15 cellular contexts compared by ENCODE assay signal in the genomic region with DNA sequence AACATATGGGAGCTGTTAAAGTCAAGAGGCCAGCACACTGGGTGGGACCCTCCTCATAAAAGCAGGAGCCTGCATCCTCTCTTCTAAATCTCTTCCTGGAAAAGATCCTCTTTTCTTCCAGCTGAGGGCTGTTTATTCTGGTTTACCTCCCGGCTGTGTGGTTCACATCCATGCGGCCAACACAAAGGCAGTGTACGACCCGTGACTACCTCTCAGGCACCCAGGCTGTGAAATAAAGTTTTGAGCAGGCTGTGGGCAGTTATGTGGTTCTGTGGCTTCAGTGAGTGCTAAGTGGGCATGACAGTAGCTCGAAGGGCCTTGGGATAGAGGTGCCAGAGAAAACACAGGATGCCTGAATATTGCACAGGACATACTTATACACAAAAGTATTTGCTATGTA.
DNase-seq lines count a peak whose midpoint lies in the region; ATAC-seq and TF ChIP-seq lines count a peak whose summit lies in the region.
"Had no signal": no experiment of that assay in that cellular context is flagged by ENCODE, and none has a peak within 500 bp of the region (broad histone marks: within the 10 kb centered on the region; RNA-seq: fewer than 3 reads in every experiment).

No MANE protein-coding gene starts in this region.

- H3K27me3 Mint-ChIP-seq in nephron (ENCODE audit: low read depth) = no peaks in the 10 kb centered on the region
- peaks cover 5% of the 10 kb centered on the region for H3K27me3 Mint-ChIP-seq in activated naive CD4-positive, alpha-beta T cell treated with anti-CD3 and anti-CD28 coated beads for 36 hours (ENCODE audit: low read depth)

- CTCF ChIA-PET in activated naive CD4-positive, alpha-beta T cell treated with anti-CD3 and anti-CD28 coated beads for 36 hours (lab: Charles Lee) = interaction anchor here (0.8 to 1.9 kb wide), 2 partner anchors 44 to 71 kb away, joined by 4 to 6 read pairs; no protein-coding TSS in a partner anchor

- peak; percentile 79 for ATAC-seq in sciatic nerve
- ATAC-seq: A549; CD8-positive, alpha-beta T cell had no signal

- H3K27ac Mint-ChIP-seq in nephron = peak overlapping the region in 2 of 3 experiments; percentile 31 to 70
- no peak overlapping the region for H3K27ac Mint-ChIP-seq in activated naive CD4-positive, alpha-beta T cell treated with anti-CD3 and anti-CD28 coated beads for 36 hours
- H3K27ac Mint-ChIP-seq: CD14-positive monocyte; CD8-positive, alpha-beta T cell had no signal

- H3K4me3 Mint-ChIP-seq in nephron = no peak overlapping the region
- no peak overlapping the region for H3K4me3 Mint-ChIP-seq in activated naive CD4-positive, alpha-beta T cell treated with anti-CD3 and anti-CD28 coated beads for 36 hours
- H3K4me3 Mint-ChIP-seq: CD14-positive monocyte; CD8-positive, alpha-beta T cell had no signal

- no peaks in the 10 kb centered on the region for H3K27me3 ChIP-seq in right atrium auricular region

- H3K4me1 ChIP-seq in right atrium auricular region = no peaks in the 10 kb centered on the region
- H3K4me1 ChIP-seq: A549 had no signal

- H3K9me3 Mint-ChIP-seq in nephron = peaks cover 9% of the 10 kb centered on the region
- no peaks in the 10 kb centered on the region for H3K9me3 Mint-ChIP-seq in activated naive CD4-positive, alpha-beta T cell treated with anti-CD3 and anti-CD28 coated beads for 36 hours
- H3K9me3 Mint-ChIP-seq: CD8-positive, alpha-beta T cell had no signal

- H3K9me3 ChIP-seq in right atrium auricular region = no peaks in the 10 kb centered on the region
- H3K9me3 ChIP-seq: A549 had no signal

- H3K4me3 ChIP-seq in right atrium auricular region = no peak overlapping the region
- H3K4me3 ChIP-seq: A549 had no signal

- no peaks in the 10 kb centered on the region for H3K36me3 ChIP-seq in right atrium auricular region

- TF ChIP-seq CTCF in nephron (IDR thresholded peaks at IDR 0.05; ENCODE audit: unreplicated experiment in 3 of 3) = no peak
- no peak for TF ChIP-seq CTCF in right atrium auricular region (IDR thresholded peaks at IDR 0.05)

- no peak overlapping the region for H3K27ac ChIP-seq in right atrium auricular region
- H3K27ac ChIP-seq: A549, HL-60 had no signal

- peaks cover 17% of the 10 kb centered on the region for H3K4me1 Mint-ChIP-seq in nephron
- no peaks in the 10 kb centered on the region for H3K4me1 Mint-ChIP-seq in activated naive CD4-positive, alpha-beta T cell treated with anti-CD3 and anti-CD28 coated beads for 36 hours (ENCODE audit: low read depth)

- intact Hi-C loops in sciatic nerve (cut with DNase I) = no loop called here
- intact Hi-C loops in activated naive CD4-positive, alpha-beta T cell treated with anti-CD3 and anti-CD28 coated beads for 36 hours (cut with micrococcal nuclease) = no loop called here

- DNase-seq in astrocyte of the hippocampus (ENCODE audit: low read depth, low spot score) (peak; percentile 53), sciatic nerve (ENCODE audit: low spot score) (no peak), right atrium auricular region (ENCODE audit: low spot score) (no peak), KBM-7 (no peak), dedifferentiated amniotic fluid mesenchymal stem cell (ENCODE audit: extremely low spot score) (no peak)
- DNase-seq in activated naive CD4-positive, alpha-beta T cell treated with anti-CD3 and anti-CD28 coated beads for 36 hours = no peak
- DNase-seq: CD8-positive, alpha-beta T cell; COR-L47; DMS153; DMS79 treated with DMSO at 0.1 percent for 48 hours; EL had no signal

- in situ Hi-C loops in KBM-7 (cut with MboI; ENCODE audit: low pct_unique_long_range_greater_than_20kb, low sequenced_read_pairs) = no loop called here

- no peaks in the 10 kb centered on the region for H3K36me3 Mint-ChIP-seq in nephron (ENCODE audit: low read depth)
- no peaks in the 10 kb centered on the region for H3K36me3 Mint-ChIP-seq in activated naive CD4-positive, alpha-beta T cell treated with anti-CD3 and anti-CD28 coated beads for 36 hours (ENCODE audit: low read depth)
- H3K36me3 Mint-ChIP-seq: CD14-positive monocyte; CD8-positive, alpha-beta T cell had no signal
